In the genomic region with DNA sequence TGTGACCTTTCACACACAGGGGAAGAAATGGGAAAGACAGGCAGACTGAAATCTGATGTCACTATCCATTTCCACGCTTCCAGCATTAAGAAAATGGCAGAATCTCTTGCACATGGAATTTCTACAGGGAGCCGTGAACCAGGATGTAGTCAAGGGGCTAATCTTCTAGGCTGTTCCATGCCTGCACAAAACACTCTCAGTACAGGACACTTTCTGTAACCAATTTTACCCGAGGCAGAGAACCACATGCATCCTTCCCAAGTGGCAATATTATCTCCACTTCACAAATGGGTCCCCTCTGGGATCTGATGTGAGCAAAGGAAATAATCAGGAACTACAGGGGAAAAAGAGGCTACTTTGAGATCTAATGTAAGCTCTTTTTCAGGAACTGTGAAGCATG, we compare ENCODE assay signal across 30 cellular contexts.
"Had no signal": no experiment of that assay in that cellular context is flagged by ENCODE, and none has a peak within 500 bp of the region (broad histone marks: within the 10 kb centered on the region; RNA-seq: fewer than 3 reads in every experiment).

No MANE protein-coding gene starts in this region.

- H3K4me3 ChIP-seq: coronary artery, dorsolateral prefrontal cortex, gastrocnemius medialis, heart left ventricle had no signal

- ATAC-seq: activated CD4-positive, CD25-positive, alpha-beta regulatory T cell treated with anti-CD3 and anti-CD28 coated beads, Interleukin-2, amount 50 U/mL, for 24 hours; activated CD8-positive, alpha-beta T cell treated with anti-CD3 and anti-CD28 coated beads for 36 hours; activated T-cell treated with anti-CD3 and anti-CD28 coated beads, Interleukin-2, amount 50 U/mL, for 4 hours; activated T-helper 17 cell treated with anti-CD3 and anti-CD28 coated beads, Interleukin-2, amount 50 U/mL, for 72 hours; esophagus mucosa; foreskin keratinocyte; gastrocnemius medialis; heart left ventricle had no signal

- H3K27me3 ChIP-seq: brain microvascular endothelial cell, foreskin keratinocyte, gastrocnemius medialis, heart left ventricle had no signal

- H3K27ac ChIP-seq: brain microvascular endothelial cell, coronary artery, dorsolateral prefrontal cortex, foreskin keratinocyte, gastrocnemius medialis, heart left ventricle, WERI-Rb-1 had no signal

- H3K4me1 Mint-ChIP-seq: activated B cell treated with CpG ODN at 0.5 μM for 24 hours; activated T-helper 17 cell treated with anti-CD3 and anti-CD28 coated beads, Interleukin-2, amount 50 U/mL, for 72 hours; central memory CD8-positive, alpha-beta T cell; endodermal cell had no signal

- H3K36me3 ChIP-seq: brain microvascular endothelial cell, gastrocnemius medialis, heart left ventricle, WERI-Rb-1 had no signal

- H3K4me1 ChIP-seq: foreskin keratinocyte, gastrocnemius medialis, heart left ventricle had no signal

- H3K4me3 Mint-ChIP-seq: activated B cell treated with CpG ODN at 0.5 μM for 24 hours; activated CD8-positive, alpha-beta T cell treated with anti-CD3 and anti-CD28 coated beads for 36 hours; activated naive CD8-positive, alpha-beta T cell; activated T-cell treated with anti-CD3 and anti-CD28 coated beads, Interleukin-2, amount 50 U/mL, for 4 hours; activated T-helper 17 cell treated with anti-CD3 and anti-CD28 coated beads, Interleukin-2, amount 50 U/mL, for 72 hours; central memory CD8-positive, alpha-beta T cell; dendritic cell treated with granulocyte-macrophage colony-stimulating factor and Interleukin-4, amounts not matched to agents 40 ng/mL and 50 ng/mL, for 4 days; endodermal cell had no signal

- H3K27ac Mint-ChIP-seq: activated B cell treated with CpG ODN at 0.5 μM for 24 hours; activated CD8-positive, alpha-beta T cell treated with anti-CD3 and anti-CD28 coated beads for 36 hours; activated naive CD8-positive, alpha-beta T cell; activated T-helper 17 cell treated with anti-CD3 and anti-CD28 coated beads, Interleukin-2, amount 50 U/mL, for 72 hours; dendritic cell treated with granulocyte-macrophage colony-stimulating factor and Interleukin-4, amounts not matched to agents 40 ng/mL and 50 ng/mL, for 4 days; endodermal cell had no signal

- H3K9me3 Mint-ChIP-seq: activated CD8-positive, alpha-beta T cell treated with anti-CD3 and anti-CD28 coated beads for 36 hours; activated T-cell treated with anti-CD3 and anti-CD28 coated beads, Interleukin-2, amount 50 U/mL, for 4 hours; central memory CD8-positive, alpha-beta T cell; dendritic cell treated with granulocyte-macrophage colony-stimulating factor and Interleukin-4, amounts not matched to agents 40 ng/mL and 50 ng/mL, for 4 days; endodermal cell had no signal

- DNase-seq: activated B cell treated with CpG ODN at 0.5 μM for 24 hours; activated CD4-positive, alpha-beta T cell treated with anti-CD3 and anti-CD28 coated beads for 48 hours; activated CD4-positive, alpha-beta T cell treated with anti-CD3 and anti-CD28 coated beads, Interleukin-2, amount 50 U/mL, for 1 hour; activated CD4-positive, alpha-beta T cell treated with anti-CD3 and anti-CD28 coated beads, Interleukin-2, amount 50 U/mL, for 48 hours; activated CD8-positive, alpha-beta memory T cell treated with anti-CD3 and anti-CD28 coated beads for 24 hours; activated CD8-positive, alpha-beta T cell treated with anti-CD3 and anti-CD28 coated beads for 36 hours; activated effector memory CD4-positive, alpha-beta T cell treated with Interleukin-2 at 50 U/mL for 16 hours; activated gamma-delta T cell treated with Interleukin-2 at 50 U/mL for 16 hours; activated naive CD4-positive, alpha-beta T cell treated with anti-CD3 and anti-CD28 coated beads, Interleukin-2, amount 50 U/mL, for 16 hours; activated naive CD4-positive, alpha-beta T cell treated with Interleukin-2 at 50 U/mL for 16 hours; activated T-cell treated with anti-CD3 and anti-CD28 coated beads, Interleukin-2, amount 50 U/mL, for 4 hours; amniotic stem cell; anterior cingulate cortex; brain microvascular endothelial cell; dorsolateral prefrontal cortex; effector memory CD4-positive, alpha-beta T cell; endodermal cell; foreskin keratinocyte; gastrocnemius medialis; glutamatergic neuron; heart left ventricle; T-helper 9 cell; WERI-Rb-1 had no signal

- H3K9me3 ChIP-seq: gastrocnemius medialis, heart left ventricle had no signal
